Comparison of ENCODE assay signal across 17 cellular contexts in the genomic region with DNA sequence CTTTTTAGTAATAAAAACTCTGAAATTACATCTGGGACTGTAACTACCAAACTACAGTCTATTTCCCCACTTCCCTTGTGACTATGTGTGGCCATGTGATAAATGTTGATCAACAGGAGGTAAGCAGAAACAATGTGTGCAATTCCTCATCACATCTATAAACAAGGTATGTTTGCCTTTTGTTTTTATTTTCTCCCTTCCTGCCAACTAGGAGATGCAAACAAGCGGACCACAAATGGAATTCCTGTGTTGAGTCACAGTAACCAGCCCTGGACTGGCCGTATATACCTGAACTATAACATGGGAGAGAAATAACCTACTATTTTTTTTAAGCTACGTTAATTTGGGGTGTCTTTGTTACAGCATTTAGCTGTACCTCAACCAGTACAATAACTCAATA. TPM values are rescaled to one million over a fixed set of nuclear protein-coding genes. Genes with fewer than 3 reads are reported as not detected.
DNase-seq lines count a peak whose midpoint lies in the region; ATAC-seq and TF ChIP-seq lines count a peak whose summit lies in the region.
"Had no signal": no experiment of that assay in that cellular context is flagged by ENCODE, and none has a peak within 500 bp of the region (broad histone marks: within the 10 kb centered on the region; RNA-seq: fewer than 3 reads in every experiment).

No MANE protein-coding gene starts in this region.

- H3K4me3 Mint-ChIP-seq in CD4-positive, alpha-beta T cell, result no peak overlapping the region
- H3K4me3 Mint-ChIP-seq in activated naive CD8-positive, alpha-beta T cell treated with anti-CD3 and anti-CD28 coated beads, Interleukin-2, amount 50 U/mL, for 24 hours, result no peak overlapping the region
- H3K4me3 Mint-ChIP-seq: CD4-positive, alpha-beta memory T cell had no signal

- H3K27ac ChIP-seq in Panc1 (ENCODE audit: low read length), result no peak overlapping the region
- H3K27ac ChIP-seq in CD4-positive, alpha-beta T cell (ENCODE audit: low read depth, low read length), result no peak overlapping the region
- H3K27ac ChIP-seq in brain microvascular endothelial cell, result no peak overlapping the region
- H3K27ac ChIP-seq: 22Rv1, A549, C4-2B, GM23248, HL-60 had no signal

- H3K36me3 ChIP-seq in Panc1 (ENCODE audit: control insufficient read depth, insufficient read depth, low read length) (peaks cover 28% of the 10 kb centered on the region), brain microvascular endothelial cell (replicated peaks) (peaks cover 65% of the 10 kb centered on the region)

- CTCF ChIA-PET in Panc1 (lab: Charles Lee), result no interaction called here
- CTCF ChIA-PET in CD4-positive, alpha-beta T cell (lab: Charles Lee), result no interaction called here

- no peak overlapping the region for H3K27ac Mint-ChIP-seq in CD4-positive, alpha-beta T cell
- no peak overlapping the region for H3K27ac Mint-ChIP-seq in activated naive CD8-positive, alpha-beta T cell treated with anti-CD3 and anti-CD28 coated beads, Interleukin-2, amount 50 U/mL, for 24 hours
- H3K27ac Mint-ChIP-seq: CD4-positive, alpha-beta memory T cell had no signal

- no TSS peak for BruUV-seq in Panc1 (replicated peaks; lab: Mats Ljungman, UMichigan)

- no peaks in the 10 kb centered on the region for H3K9me3 Mint-ChIP-seq in CD4-positive, alpha-beta T cell
- H3K9me3 Mint-ChIP-seq in activated naive CD8-positive, alpha-beta T cell treated with anti-CD3 and anti-CD28 coated beads, Interleukin-2, amount 50 U/mL, for 24 hours, result peaks cover 3% of the 10 kb centered on the region

- H3K4me1 ChIP-seq in Panc1 (ENCODE audit: control insufficient read depth, insufficient read depth, low read length), result no peaks in the 10 kb centered on the region

- H3K4me3 ChIP-seq in Panc1 (ENCODE audit: low read depth in 2 of 2, low read length in 2 of 2) (no peak overlapping the region), brain microvascular endothelial cell (ENCODE audit: low read depth, low read length) (no peak overlapping the region)
- H3K4me3 ChIP-seq: A549, GM23248 had no signal

- H3K27me3 Mint-ChIP-seq in CD4-positive, alpha-beta T cell, result no peaks in the 10 kb centered on the region
- no peaks in the 10 kb centered on the region for H3K27me3 Mint-ChIP-seq in activated naive CD8-positive, alpha-beta T cell treated with anti-CD3 and anti-CD28 coated beads, Interleukin-2, amount 50 U/mL, for 24 hours

- in situ Hi-C loops in Panc1 (cut with HindIII; ENCODE audit: low pct_unique_long_range_greater_than_20kb, low sequenced_read_pairs) (no loop called here), brain microvascular endothelial cell (cut with HindIII; ENCODE audit: low pct_ligation_motif_present, low sequenced_read_pairs) (no loop called here)

- H3K36me3 Mint-ChIP-seq in CD4-positive, alpha-beta T cell (ENCODE audit: low read depth), result no peaks in the 10 kb centered on the region
- H3K36me3 Mint-ChIP-seq in activated naive CD8-positive, alpha-beta T cell treated with anti-CD3 and anti-CD28 coated beads, Interleukin-2, amount 50 U/mL, for 24 hours (ENCODE audit: low read depth), result no peaks in the 10 kb centered on the region
- H3K36me3 Mint-ChIP-seq: CD4-positive, alpha-beta memory T cell had no signal

- POLR2A ChIA-PET in Panc1 (lab: Charles Lee), result no interaction called here
- POLR2A ChIA-PET in CD4-positive, alpha-beta T cell (lab: Charles Lee), result no interaction called here

- DNase-seq in ELR (ENCODE audit: low read depth) (peak; percentile 26), Panc1 (ENCODE audit: low read depth, low spot score) (no peak), islet precursor cell (peak; percentile 10), renal cortical epithelial cell (ENCODE audit: low read depth) (peak; percentile 22), brain microvascular endothelial cell (no peak)
- no peak for DNase-seq in CD4-positive, alpha-beta T cell
- DNase-seq in activated naive CD8-positive, alpha-beta T cell treated with anti-CD3 and anti-CD28 coated beads, Interleukin-2, amount 50 U/mL, for 24 hours, result no peak
- DNase-seq: AML-193; CD4-positive, alpha-beta memory T cell; DMS79 treated with DMSO at 0.1 percent for 48 hours; GM23248; HCEC 1CT; IMR-90 had no signal

- no peaks in the 10 kb centered on the region for H3K4me1 Mint-ChIP-seq in CD4-positive, alpha-beta T cell (ENCODE audit: low read depth)
- H3K4me1 Mint-ChIP-seq in activated naive CD8-positive, alpha-beta T cell treated with anti-CD3 and anti-CD28 coated beads, Interleukin-2, amount 50 U/mL, for 24 hours, result no peaks in the 10 kb centered on the region
- H3K4me1 Mint-ChIP-seq: CD4-positive, alpha-beta memory T cell had no signal

- H3K27me3 ChIP-seq in Panc1 (ENCODE audit: control insufficient read depth, insufficient read depth, low read length), result no peaks in the 10 kb centered on the region
- no peaks in the 10 kb centered on the region for H3K27me3 ChIP-seq in CD4-positive, alpha-beta T cell (ENCODE audit: control insufficient read depth, insufficient read depth, low read length)
- H3K27me3 ChIP-seq in brain microvascular endothelial cell (replicated peaks), result no peaks in the 10 kb centered on the region

- intact Hi-C loops in Panc1 (cut with micrococcal nuclease; ENCODE audit: unreplicated experiment), result no loop called here
- intact Hi-C loops in CD4-positive, alpha-beta T cell (cut with DNase I, micrococcal nuclease), result no loop called here

- H3K9me3 ChIP-seq in Panc1 (ENCODE audit: control insufficient read depth, insufficient read depth, low read depth, low read length), result no peaks in the 10 kb centered on the region
- no peaks in the 10 kb centered on the region for H3K9me3 ChIP-seq in CD4-positive, alpha-beta T cell (ENCODE audit: control insufficient read depth, low read length)
- H3K9me3 ChIP-seq: A549 had no signal

- TF ChIP-seq CTCF in Panc1 (IDR thresholded peaks at IDR 0.05), result no peak
- no peak for TF ChIP-seq CTCF in CD4-positive, alpha-beta T cell (IDR thresholded peaks at IDR 0.05)
- no peak for TF ChIP-seq CTCF in brain microvascular endothelial cell (IDR thresholded peaks at IDR 0.05; ENCODE audit: low read depth, low read length, missing control alignments)

- peak; percentile 69; the same call in 1 of the 2 replicates for ATAC-seq in Panc1
- ATAC-seq in CD4-positive, alpha-beta T cell (ENCODE audit: poor library complexity), result no peak
- ATAC-seq in activated naive CD8-positive, alpha-beta T cell treated with anti-CD3 and anti-CD28 coated beads, Interleukin-2, amount 50 U/mL, for 24 hours, result no peak
- ATAC-seq: A549 had no signal

RNA-seq across cellular contexts. Expression of a gene that starts 52.5 kb away (rescaled TPM):
- total RNA-seq in Panc1 (2021; ENCODE audit: unreplicated experiment) (189 TPM), renal cortical epithelial cell (81.3 and 127 TPM in 2 replicates)
- polyA plus RNA-seq in Panc1 (2012; ENCODE audit: insufficient read length), result 115 TPM
- total RNA-seq in CD4-positive, alpha-beta T cell, result 1 to 10 TPM; 2.4 to 3.2 TPM

Comparison
In these comparisons a context has a peak if more than half of its experiments do, and no peak if none do; other contexts are left out.
1. DNase-seq: peak in ELR (single experiment), islet precursor cell (single experiment) and renal cortical epithelial cell (single experiment); none in Panc1 (single experiment), CD4-positive, alpha-beta T cell (0 of 10), brain microvascular endothelial cell (single experiment) and activated naive CD8-positive, alpha-beta T cell treated with anti-CD3 and anti-CD28 coated beads, Interleukin-2, amount 50 U/mL, for 24 hours (single experiment).
2. RNA of a gene that starts 52.5 kb away (total RNA-seq): 189 TPM in Panc1 (single experiment) and 81.3 to 127 TPM in renal cortical epithelial cell; 2.4 to 3.2 TPM in CD4-positive, alpha-beta T cell; every median in the first group is over 10 times any median in the second.